In genomic region chr1:190717055-190717454, GRCh38 we compare ENCODE assay signal across 25 cellular contexts.
"Had no signal": no experiment of that assay in that cellular context is flagged by ENCODE, and none has a peak within 500 bp of the region (broad histone marks: within the 10 kb centered on the region; RNA-seq: fewer than 3 reads in every experiment).

No MANE protein-coding gene starts in this region.

- H3K4me1 ChIP-seq: SJSA1 had no signal

- H3K36me3 ChIP-seq: SJSA1 had no signal

- H3K27me3 ChIP-seq: SJSA1 had no signal

- FAIRE-seq: HTR-8/SVneo, RCC 7860 had no signal

- H3K4me2 ChIP-seq: KMS-11 had no signal

- ATAC-seq: T-cell had no signal

- DNase-seq: Kasumi-1, MM.1S, NCI-H1092 treated with DMSO at 0.1 percent for 48 hours, NCI-H1436, NCI-H187, NCI-H2029, NCI-H2081 treated with DMSO at 0.1 percent for 48 hours, NCI-H2171, NCI-H226, NCI-H446, NCI-H510A, NCI-H524 treated with DMSO at 0.1 percent for 48 hours, NCI-H69, NCI-H774, Right ventricle myocardium superior, RPMI8226, SIG-M5, SW 1271, T-cell had no signal

- H3K27ac ChIP-seq: HL-60, KMS-11, SJSA1, SK-N-MC had no signal

- H3K9me3 ChIP-seq: SJSA1 had no signal

- H3K4me3 ChIP-seq: SJSA1, SK-N-MC had no signal

- H3K9ac ChIP-seq: KMS-11 had no signal
